Comparison of ENCODE assay signal across 2 cellular contexts in genomic region chr17:65185686-65186382, GRCh38.
TF ChIP-seq lines count a peak whose summit lies in the region.

No MANE protein-coding gene starts in this region.

TF ChIP-seq in HCT116, 20 proteins besides CTCF, POLR2A, EP300 and RAD21 (continued from another document):
- TF ChIP-seq ELF1 (IDR thresholded peaks at IDR 0.05; ENCODE audit: borderline replicate concordance, low read depth) (no peak), MAX (IDR thresholded peaks at IDR 0.05) (no peak), REST (IDR thresholded peaks at IDR 0.05; ENCODE audit: low read depth) (no peak), JUND (IDR thresholded peaks at IDR 0.05) (no peak), SP1 (IDR thresholded peaks at IDR 0.05; ENCODE audit: low read depth) (no peak)

TF ChIP-seq in WTC11, 78 proteins besides CTCF, POLR2A, EP300 and RAD21 (continued from another document):
- no peak for TF ChIP-seq MLX (CRISPR knock-in tag; IDR thresholded peaks at IDR 0.05)
- TF ChIP-seq STAT6 (CRISPR knock-in tag; conservative IDR thresholded peaks at IDR 0.05; ENCODE audit: low read depth) = no peak
- no peak for TF ChIP-seq HMGXB4 (CRISPR knock-in tag; IDR thresholded peaks at IDR 0.05)
- no peak for TF ChIP-seq ZNF317 (CRISPR knock-in tag; IDR thresholded peaks at IDR 0.05; ENCODE audit: borderline replicate concordance, low read depth)
- no peak for TF ChIP-seq CREB1 (CRISPR knock-in tag; IDR thresholded peaks at IDR 0.05)
- no peak for TF ChIP-seq SMAD4 (CRISPR knock-in tag; IDR thresholded peaks at IDR 0.05)
- TF ChIP-seq ZNF281 (CRISPR knock-in tag; IDR thresholded peaks at IDR 0.05) = no peak
